10 cellular contexts compared by ENCODE assay signal in the genomic region with DNA sequence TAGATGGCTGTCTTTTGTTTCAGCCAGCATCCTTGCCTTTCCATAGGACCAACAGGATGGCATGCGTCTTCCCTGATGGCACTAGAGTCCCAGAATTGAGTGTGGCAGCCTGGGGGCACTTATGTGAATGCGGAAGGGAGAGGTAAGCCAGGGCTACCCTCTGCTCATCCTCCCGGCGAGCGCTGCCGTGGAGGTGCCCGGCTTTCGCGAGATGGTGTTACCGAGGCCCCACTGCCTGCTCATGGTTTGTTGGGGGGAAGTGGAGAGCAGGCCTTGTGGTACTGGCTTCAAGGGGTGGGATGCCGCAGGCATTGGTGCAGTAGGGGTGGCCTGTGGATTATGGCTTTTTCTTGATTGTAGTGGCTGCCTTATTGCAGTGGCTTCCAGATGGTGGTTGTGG.
"Had no signal": no experiment of that assay in that cellular context is flagged by ENCODE, and none has a peak within 500 bp of the region (broad histone marks: within the 10 kb centered on the region; RNA-seq: fewer than 3 reads in every experiment).

No MANE protein-coding gene starts in this region.

- H3K4me2 ChIP-seq: GM23338 had no signal

- H3K9me3 Mint-ChIP-seq: GM23338, H9 had no signal

- H3K9me3 ChIP-seq: HAP-1 had no signal

- H3K4me3 ChIP-seq: GM23248, GM23338, HAP-1 had no signal

- H3K27ac ChIP-seq: GM23248 had no signal

- H3K36me3 ChIP-seq: HAP-1 had no signal

- H3K27ac Mint-ChIP-seq: GM23338, HFFc6 had no signal

- FAIRE-seq: H54 had no signal

- DNase-seq: GM23248, GOT3, H7, H9, HCEC 1CT, HFFc6 had no signal

- H3K4me3 Mint-ChIP-seq: GM23338, H9, HFFc6 had no signal

- H3K9ac ChIP-seq: GM23248 had no signal

- H2AFZ ChIP-seq: GM23248, GM23338 had no signal

- H3K4me1 ChIP-seq: HAP-1 had no signal

- ATAC-seq: GM23338, HCT116 had no signal
